Comparison of ENCODE assay signal across 1 cellular context in the genomic region with DNA sequence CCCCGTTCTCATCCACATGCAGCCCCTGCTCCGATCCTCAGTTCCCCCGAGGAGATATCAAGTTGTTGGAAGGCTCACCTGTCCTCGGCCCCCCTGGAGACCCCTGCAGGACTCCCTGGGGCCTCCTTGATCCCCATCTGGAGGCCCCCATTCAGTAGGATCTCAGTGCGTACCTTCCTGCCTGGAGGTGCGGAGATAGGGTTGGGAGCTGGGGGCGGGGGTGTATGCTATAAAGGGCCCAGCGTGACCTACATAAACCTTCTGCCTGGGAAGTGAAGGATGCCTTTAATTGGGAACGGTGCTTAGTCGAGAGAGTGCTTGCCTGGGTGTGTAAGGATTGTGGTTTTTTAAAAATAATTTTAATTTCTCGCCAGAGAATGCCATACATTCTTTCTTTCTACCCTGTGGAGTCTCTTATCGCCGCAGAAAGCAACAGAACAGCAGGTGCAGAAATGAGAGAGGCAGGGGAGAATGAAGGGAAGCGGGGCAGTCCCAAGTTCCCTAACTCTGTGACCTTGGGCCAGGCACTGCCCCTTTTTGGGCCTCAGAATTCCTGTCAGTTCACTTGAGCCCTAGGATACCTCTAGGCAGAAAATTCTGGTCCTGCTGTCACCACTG.
TF ChIP-seq lines count a peak whose summit lies in the region.

No MANE protein-coding gene starts in this region.

TF ChIP-seq in WTC11, 78 proteins besides CTCF, POLR2A, EP300 and RAD21 (continued from another document):
- TF ChIP-seq, protein P1, sequence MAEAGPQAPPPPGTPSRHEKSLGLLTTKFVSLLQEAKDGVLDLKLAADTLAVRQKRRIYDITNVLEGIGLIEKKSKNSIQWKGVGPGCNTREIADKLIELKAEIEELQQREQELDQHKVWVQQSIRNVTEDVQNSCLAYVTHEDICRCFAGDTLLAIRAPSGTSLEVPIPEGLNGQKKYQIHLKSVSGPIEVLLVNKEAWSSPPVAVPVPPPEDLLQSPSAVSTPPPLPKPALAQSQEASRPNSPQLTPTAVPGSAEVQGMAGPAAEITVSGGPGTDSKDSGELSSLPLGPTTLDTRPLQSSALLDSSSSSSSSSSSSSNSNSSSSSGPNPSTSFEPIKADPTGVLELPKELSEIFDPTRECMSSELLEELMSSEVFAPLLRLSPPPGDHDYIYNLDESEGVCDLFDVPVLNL (CRISPR knock-in tag; IDR thresholded peaks at IDR 0.05; ENCODE audit: borderline replicate concordance, low read depth), result no peak
- TF ChIP-seq, protein P2, sequence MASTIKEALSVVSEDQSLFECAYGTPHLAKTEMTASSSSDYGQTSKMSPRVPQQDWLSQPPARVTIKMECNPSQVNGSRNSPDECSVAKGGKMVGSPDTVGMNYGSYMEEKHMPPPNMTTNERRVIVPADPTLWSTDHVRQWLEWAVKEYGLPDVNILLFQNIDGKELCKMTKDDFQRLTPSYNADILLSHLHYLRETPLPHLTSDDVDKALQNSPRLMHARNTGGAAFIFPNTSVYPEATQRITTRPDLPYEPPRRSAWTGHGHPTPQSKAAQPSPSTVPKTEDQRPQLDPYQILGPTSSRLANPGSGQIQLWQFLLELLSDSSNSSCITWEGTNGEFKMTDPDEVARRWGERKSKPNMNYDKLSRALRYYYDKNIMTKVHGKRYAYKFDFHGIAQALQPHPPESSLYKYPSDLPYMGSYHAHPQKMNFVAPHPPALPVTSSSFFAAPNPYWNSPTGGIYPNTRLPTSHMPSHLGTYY (CRISPR knock-in tag; IDR thresholded peaks at IDR 0.05), result no peak
- TF ChIP-seq MXD4 (CRISPR knock-in tag; IDR thresholded peaks at IDR 0.05; ENCODE audit: borderline replicate concordance) (no peak), NFYB (CRISPR knock-in tag; conservative IDR thresholded peaks at IDR 0.05; ENCODE audit: low read depth) (no peak), NR2C2 (CRISPR knock-in tag; IDR thresholded peaks at IDR 0.05) (no peak), ZNF232 (CRISPR knock-in tag; IDR thresholded peaks at IDR 0.05) (no peak)
- TF ChIP-seq, protein P3, sequence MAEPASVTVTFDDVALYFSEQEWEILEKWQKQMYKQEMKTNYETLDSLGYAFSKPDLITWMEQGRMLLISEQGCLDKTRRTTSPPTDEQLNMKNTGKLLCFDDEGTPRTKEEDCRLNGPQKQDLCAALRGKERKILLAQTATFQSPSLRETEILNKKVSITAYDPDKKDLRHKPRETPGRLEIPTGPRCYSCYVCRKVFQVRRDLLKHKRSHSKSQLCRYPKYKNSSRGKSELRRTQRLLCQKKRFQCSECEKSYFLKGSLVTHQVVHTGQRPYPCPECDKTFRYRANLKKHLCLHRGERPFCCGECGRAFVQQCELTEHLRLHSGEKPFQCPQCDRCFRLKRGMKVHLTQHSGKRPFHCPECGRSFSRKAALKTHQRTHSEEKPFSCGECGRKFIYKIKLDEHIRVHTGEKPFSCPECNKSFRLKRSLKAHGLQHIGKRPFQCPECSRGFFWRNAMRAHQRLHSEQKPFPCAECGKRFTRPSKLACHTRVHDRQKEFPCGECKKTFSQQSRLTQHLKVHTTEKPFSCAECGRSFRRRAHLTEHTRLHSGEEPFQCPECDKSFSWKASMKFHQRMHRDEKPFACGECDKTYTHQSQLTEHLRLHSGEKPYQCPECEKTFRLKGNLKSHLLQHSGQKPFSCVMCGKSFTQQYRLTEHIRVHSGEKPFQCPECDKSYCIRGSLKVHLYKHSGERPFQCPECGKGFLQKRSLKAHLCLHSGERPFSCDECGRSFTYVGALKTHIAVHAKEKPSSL (CRISPR knock-in tag; conservative IDR thresholded peaks at IDR 0.05), result no peak
TF ChIP-seq in WTC11: peak in this region for 0.
